In the genomic region with DNA sequence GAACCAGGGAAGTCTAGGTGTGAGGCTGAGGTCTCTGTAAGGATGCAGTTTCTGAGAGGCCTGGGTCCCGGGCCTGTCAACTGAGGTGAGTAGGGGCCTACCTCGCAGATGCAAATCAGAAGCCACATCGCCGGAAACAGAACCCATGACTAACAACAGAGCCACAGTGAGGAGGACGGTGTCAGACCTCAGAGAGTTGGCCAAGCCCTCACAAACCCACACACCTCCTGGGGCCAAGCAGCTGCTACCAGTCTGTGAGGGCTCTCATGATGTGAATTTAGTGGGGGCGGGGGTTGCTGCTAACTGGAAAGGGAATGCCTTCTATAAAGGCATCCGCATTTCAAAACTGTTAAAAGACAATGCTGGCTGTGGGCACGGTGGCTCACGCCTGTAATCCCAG, we compare ENCODE assay signal across 17 cellular contexts.
A peak's percentile ranks its signal among the peaks of the same experiment; 100 is the strongest.
DNase-seq lines count a peak whose midpoint lies in the region; ATAC-seq and TF ChIP-seq lines count a peak whose summit lies in the region.
"Had no signal": no experiment of that assay in that cellular context is flagged by ENCODE, and none has a peak within 500 bp of the region (broad histone marks: within the 10 kb centered on the region; RNA-seq: fewer than 3 reads in every experiment).

No MANE protein-coding gene starts in this region.

- no peak overlapping the region for H2AK5ac ChIP-seq in trophoblast cell (ENCODE audit: low read length)

- H3K79me2 ChIP-seq in trophoblast cell (ENCODE audit: control insufficient read depth, insufficient read depth, low read length, poor library complexity): no peaks in the 10 kb centered on the region

- no peak overlapping the region for H3K9ac ChIP-seq in trophoblast cell (ENCODE audit: low read length)

- H3K23ac ChIP-seq in trophoblast cell (ENCODE audit: low read length): no peak overlapping the region

- H2BK5ac ChIP-seq in trophoblast cell (ENCODE audit: low read depth, low read length, poor library complexity): no peak overlapping the region

- H4K91ac ChIP-seq in trophoblast cell (ENCODE audit: low read depth, low read length): no peak overlapping the region

- ATAC-seq in GM19351 (IDR thresholded peaks at IDR 0.05; ENCODE audit: unreplicated experiment) (peak; percentile 60), HG03378 (IDR thresholded peaks at IDR 0.05; ENCODE audit: unreplicated experiment) (peak; percentile 48)
- ATAC-seq in effector memory CD8-positive, alpha-beta T cell (replicated peaks): peak; percentile 19
- ATAC-seq: CD8-positive, alpha-beta T cell; Right ventricle myocardium inferior had no signal

- H3K4me3 ChIP-seq in trophoblast cell (ENCODE audit: low read depth, low read length) (no peak overlapping the region), testis (no peak overlapping the region)
- H3K4me3 ChIP-seq: SK-N-MC had no signal

- no peak overlapping the region for H2BK120ac ChIP-seq in trophoblast cell (ENCODE audit: insufficient read depth, low read length, poor library complexity)

- no peaks in the 10 kb centered on the region for H3K79me1 ChIP-seq in trophoblast cell (ENCODE audit: low read length)

- H3K36me3 Mint-ChIP-seq in effector memory CD8-positive, alpha-beta T cell (ENCODE audit: insufficient read depth): no peaks in the 10 kb centered on the region
- H3K36me3 Mint-ChIP-seq: CD8-positive, alpha-beta T cell; IgD-negative memory B cell had no signal

- H3K4me1 ChIP-seq in trophoblast cell (ENCODE audit: control insufficient read depth in 1 of 2, insufficient read depth in 2 of 2, low read length in 2 of 2): peaks cover 0 to 5% of the 10 kb centered on the region in 2 experiments
- no peaks in the 10 kb centered on the region for H3K4me1 ChIP-seq in testis

- H2BK12ac ChIP-seq in trophoblast cell (ENCODE audit: low read length): no peak overlapping the region

- H2AFZ ChIP-seq in trophoblast cell (ENCODE audit: insufficient read depth, low read length, poor library complexity): no peak overlapping the region

- H3K27me3 Mint-ChIP-seq in effector memory CD8-positive, alpha-beta T cell: no peaks in the 10 kb centered on the region
- H3K27me3 Mint-ChIP-seq: IgD-negative memory B cell had no signal

- no peak overlapping the region for H3K4me3 Mint-ChIP-seq in effector memory CD8-positive, alpha-beta T cell
- H3K4me3 Mint-ChIP-seq: CD8-positive, alpha-beta T cell had no signal

- no peak overlapping the region for H3K4ac ChIP-seq in trophoblast cell (ENCODE audit: low read depth, low read length)

- H3K27me3 ChIP-seq in trophoblast cell (ENCODE audit: insufficient read depth, low read length) (no peaks in the 10 kb centered on the region), testis (no peaks in the 10 kb centered on the region)

- H3K27ac Mint-ChIP-seq in effector memory CD8-positive, alpha-beta T cell: no peak overlapping the region
- H3K27ac Mint-ChIP-seq: CD8-positive, alpha-beta T cell had no signal

- no peak overlapping the region for H4K12ac ChIP-seq in trophoblast cell (ENCODE audit: low read depth, low read length)

- H3K14ac ChIP-seq in trophoblast cell (ENCODE audit: low read length): no peak overlapping the region

- WGBS in trophoblast cell (ENCODE audit: extremely low coverage, insufficient coverage, insufficient read length): no CpG with 5 or more reads among the region's 9 CpGs
- WGBS in testis, 2 donors: 89 to 92% methylated on average over 9 of the region's 9 CpGs

- H3K9me3 ChIP-seq in trophoblast cell (ENCODE audit: insufficient read depth, low read depth, low read length): no peaks in the 10 kb centered on the region
- H3K9me3 ChIP-seq in testis: no peaks in the 10 kb centered on the region

- H3K36me3 ChIP-seq in trophoblast cell (ENCODE audit: control insufficient read depth in 1 of 2, insufficient read depth in 2 of 2, low read length in 2 of 2) (no peaks in the 10 kb centered on the region), testis (ENCODE audit: low read depth, missing control alignments) (no peaks in the 10 kb centered on the region)

- peaks cover 0 to 3% of the 10 kb centered on the region in 2 donors for H3K4me1 Mint-ChIP-seq in effector memory CD8-positive, alpha-beta T cell (ENCODE audit: low read depth in 2 of 2)
- H3K4me1 Mint-ChIP-seq: IgD-negative memory B cell had no signal

- H3K27ac ChIP-seq in trophoblast cell (ENCODE audit: low read depth, low read length) (no peak overlapping the region), testis (no peak overlapping the region)
- H3K27ac ChIP-seq: SK-N-MC had no signal

- H3K18ac ChIP-seq in trophoblast cell (ENCODE audit: low read length): no peak overlapping the region

- no peaks in the 10 kb centered on the region for H3K9me3 Mint-ChIP-seq in effector memory CD8-positive, alpha-beta T cell
- H3K9me3 Mint-ChIP-seq: CD8-positive, alpha-beta T cell; IgD-negative memory B cell had no signal

- no peak overlapping the region for H4K8ac ChIP-seq in trophoblast cell (ENCODE audit: low read depth, low read length)

- TF ChIP-seq CTCF in testis (IDR thresholded peaks at IDR 0.05): no peak

- no peak for DNase-seq in effector memory CD8-positive, alpha-beta T cell
- DNase-seq in trophoblast cell: peak; percentile 33 to 52
- DNase-seq in activated effector memory CD4-positive, alpha-beta T cell treated with Interleukin-2 at 50 U/mL for 16 hours: no peak
- no peak for DNase-seq in testis
- no peak for DNase-seq in epidermal melanocyte (ENCODE audit: insufficient read length, low spot score)
- DNase-seq: CD8-positive, alpha-beta T cell; DND-41; GF-D8; NCI-H1436; NCI-H2081 treated with DMSO at 0.1 percent for 48 hours; NCI-H226; NCI-H526 treated with DMSO at 0.1 percent for 48 hours had no signal

- intact Hi-C loops in testis (cut with DNase I; ENCODE audit: low total_unique reads): no loop called here

- no peak overlapping the region for H3K4me2 ChIP-seq in trophoblast cell (ENCODE audit: low read length)

- TF ChIP-seq POLR2A in testis (IDR thresholded peaks at IDR 0.05): no peak

Comparison
In these comparisons a context has a peak if more than half of its experiments do, and no peak if none do; other contexts are left out.
1. DNase-seq: peak in trophoblast cell (2 of 2); none in effector memory CD8-positive, alpha-beta T cell (0 of 3), activated effector memory CD4-positive, alpha-beta T cell treated with Interleukin-2 at 50 U/mL for 16 hours (single experiment), testis (single experiment) and epidermal melanocyte (single experiment).
2. Peak in every context shown above with its lines, with median percentiles within 50 percentile points of each other: ATAC-seq.